In the genomic region with DNA sequence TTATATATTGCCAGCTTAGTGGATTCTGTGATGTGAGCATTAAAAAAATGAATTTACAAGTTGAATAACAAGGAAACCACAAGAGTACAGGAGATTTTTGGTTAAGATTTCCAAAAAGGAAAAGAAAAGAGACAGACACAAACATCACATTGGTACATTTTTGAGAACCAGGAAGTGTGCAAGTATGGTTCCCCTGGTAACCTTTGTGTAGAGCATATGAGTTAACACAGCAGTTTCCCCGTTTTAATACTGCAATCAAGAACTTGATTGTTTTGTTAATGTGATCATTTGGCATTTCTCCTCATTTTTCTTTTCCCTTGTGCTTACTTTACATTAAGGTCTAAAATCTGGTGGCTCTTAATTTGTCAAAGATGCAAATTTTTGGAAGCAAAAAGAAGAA, we compare ENCODE assay signal across 23 cellular contexts.
DNase-seq lines count a peak whose midpoint lies in the region; ATAC-seq, FAIRE-seq and TF ChIP-seq lines count a peak whose summit lies in the region.
"Had no signal": no experiment of that assay in that cellular context is flagged by ENCODE, and none has a peak within 500 bp of the region (broad histone marks: within the 10 kb centered on the region; RNA-seq: fewer than 3 reads in every experiment).

No MANE protein-coding gene starts in this region.

- H3F3A ChIP-seq in neural progenitor cell (ENCODE audit: low read depth): no peaks in the 10 kb centered on the region

- DNase-seq in DMS53 (lab: John Stamatoyannopoulos, UW) (peak; percentile 22), DMS53 treated with DMSO at 0.1 percent for 48 hours (lab: John Stamatoyannopoulos, UW; ENCODE audit: unreplicated experiment) (no peak), NCI-H774 (lab: John Stamatoyannopoulos, UW) (peak; percentile 8), neural progenitor cell (ENCODE audit: low spot score) (no peak), DMS79 (lab: John Stamatoyannopoulos, UW) (no peak), SHP77 treated with DMSO at 0.1 percent for 48 hours (lab: John Stamatoyannopoulos, UW) (no peak)
- DNase-seq: activated CD4-positive, alpha-beta T cell treated with anti-CD3 and anti-CD28 coated beads, Interleukin-2, amount 10 ng/mL, durations not matched to agents 24 days and 14 days; activated naive CD8-positive, alpha-beta T cell treated with anti-CD3 and anti-CD28 coated beads, Interleukin-2, amount 50 U/mL, for 24 hours; GF-D8; MM.1S; naive B cell; NCI-H187; posterior cingulate gyrus; Right ventricle myocardium superior had no signal

- peak overlapping the region; percentile 74 for H2AFZ ChIP-seq in neural progenitor cell (replicated peaks)

- peak; percentile 29 for FAIRE-seq in endometrium (lab: Jason Lieb, UNC)
- FAIRE-seq: GM12878 had no signal

- no peaks in the 10 kb centered on the region for H3K27me3 ChIP-seq in neural progenitor cell

- no peaks in the 10 kb centered on the region for H3K79me2 ChIP-seq in neural progenitor cell (ENCODE audit: low read depth)

- H3K36me3 Mint-ChIP-seq in neural progenitor cell: no peaks in the 10 kb centered on the region
- H3K36me3 Mint-ChIP-seq: brain, naive B cell had no signal

- no peaks in the 10 kb centered on the region for H3K27me3 Mint-ChIP-seq in neural progenitor cell (ENCODE audit: insufficient read depth, low read depth)
- H3K27me3 Mint-ChIP-seq: activated naive CD8-positive, alpha-beta T cell treated with anti-CD3 and anti-CD28 coated beads, Interleukin-2, amount 50 U/mL, for 24 hours; brain had no signal

- peaks cover 12% of the 10 kb centered on the region for H3K4me1 Mint-ChIP-seq in neural progenitor cell
- H3K4me1 Mint-ChIP-seq: activated CD4-positive, alpha-beta T cell treated with anti-CD3 and anti-CD28 coated beads, Interleukin-2, amount 10 ng/mL, durations not matched to agents 24 days and 14 days; naive B cell had no signal

- no peak for TF ChIP-seq CTCF in neural progenitor cell (IDR thresholded peaks at IDR 0.05)

- H3K27ac Mint-ChIP-seq in neural progenitor cell: peak overlapping the region; percentile 32
- H3K27ac Mint-ChIP-seq: activated CD4-positive, alpha-beta T cell treated with anti-CD3 and anti-CD28 coated beads, Interleukin-2, amount 10 ng/mL, durations not matched to agents 24 days and 14 days; activated naive CD8-positive, alpha-beta T cell treated with anti-CD3 and anti-CD28 coated beads, Interleukin-2, amount 50 U/mL, for 24 hours; activated T-helper 2 cell treated with anti-CD3 and anti-CD28 coated beads, Interferon-gamma antibody, Interleukin-2, Interleukin-4, amounts not matched to agents 10 μg/mL and 5 μg/mL and 100 μg/mL, durations not matched to agents 14 hours and 24 hours and 36 hours had no signal

- no peaks in the 10 kb centered on the region for H3K36me3 ChIP-seq in neural progenitor cell

- no peak overlapping the region for H3K4me3 Mint-ChIP-seq in neural progenitor cell
- H3K4me3 Mint-ChIP-seq: activated CD4-positive, alpha-beta T cell treated with anti-CD3 and anti-CD28 coated beads, Interleukin-2, amount 10 ng/mL, durations not matched to agents 24 days and 14 days; activated naive CD8-positive, alpha-beta T cell treated with anti-CD3 and anti-CD28 coated beads, Interleukin-2, amount 50 U/mL, for 24 hours; brain; naive B cell had no signal

- H3K4me1 ChIP-seq in neural progenitor cell: peaks cover 6% of the 10 kb centered on the region

- no peak overlapping the region for H3K4me2 ChIP-seq in neural progenitor cell

- H3K27ac ChIP-seq in neural progenitor cell: no peak overlapping the region
- H3K27ac ChIP-seq: 22Rv1, HL-60 had no signal

- no peak overlapping the region for H3K9ac ChIP-seq in neural progenitor cell

- no peak overlapping the region for H3K4me3 ChIP-seq in neural progenitor cell
- H3K4me3 ChIP-seq: GM12878, lung had no signal

- H3K9me3 ChIP-seq in neural progenitor cell (ENCODE audit: low read depth): no peaks in the 10 kb centered on the region

- ATAC-seq in HG03354 (IDR thresholded peaks at IDR 0.05; ENCODE audit: poor library complexity, severe bottlenecking, unreplicated experiment): no peak
- ATAC-seq: activated naive CD8-positive, alpha-beta T cell treated with anti-CD3 and anti-CD28 coated beads, Interleukin-2, amount 50 U/mL, for 24 hours; GM12878; HCT116 had no signal

- H4K20me1 ChIP-seq in neural progenitor cell (ENCODE audit: low read depth): no peaks in the 10 kb centered on the region

- H3K9me3 Mint-ChIP-seq in neural progenitor cell: peaks cover 4% of the 10 kb centered on the region
- H3K9me3 Mint-ChIP-seq: activated CD4-positive, alpha-beta T cell treated with anti-CD3 and anti-CD28 coated beads, Interleukin-2, amount 10 ng/mL, durations not matched to agents 24 days and 14 days; activated naive CD8-positive, alpha-beta T cell treated with anti-CD3 and anti-CD28 coated beads, Interleukin-2, amount 50 U/mL, for 24 hours; activated T-helper 2 cell treated with anti-CD3 and anti-CD28 coated beads, Interferon-gamma antibody, Interleukin-2, Interleukin-4, amounts not matched to agents 10 μg/mL and 5 μg/mL and 100 μg/mL, durations not matched to agents 14 hours and 24 hours and 36 hours; naive B cell had no signal

Comparison
In these comparisons a context has a peak if more than half of its experiments do, and no peak if none do; other contexts are left out.
1. DNase-seq: peak in DMS53 (single experiment) and NCI-H774 (single experiment); none in DMS53 treated with DMSO at 0.1 percent for 48 hours (single experiment), neural progenitor cell (single experiment), DMS79 (single experiment) and SHP77 treated with DMSO at 0.1 percent for 48 hours (single experiment).